14 cellular contexts compared by ENCODE assay signal in genomic region chr18:59142274-59142673, GRCh38.
DNase-seq lines count a peak whose midpoint lies in the region; ATAC-seq lines count a peak whose summit lies in the region.
"Had no signal": no experiment of that assay in that cellular context is flagged by ENCODE, and none has a peak within 500 bp of the region (broad histone marks: within the 10 kb centered on the region; RNA-seq: fewer than 3 reads in every experiment).

No MANE protein-coding gene starts in this region.

- peaks cover 3% of the 10 kb centered on the region for H3K27me3 Mint-ChIP-seq in T-helper 1 cell treated with Interleukin-12 subunit alpha and Interleukin-12 subunit beta and Interleukin-4 antibody, amounts not matched to agents 30 μg/mL and 1 μg/mL, for 36 hours (ENCODE audit: low read depth)

- peak overlapping the region; percentile 99 for H3K27ac Mint-ChIP-seq in T-helper 1 cell treated with Interleukin-12 subunit alpha and Interleukin-12 subunit beta and Interleukin-4 antibody, amounts not matched to agents 30 μg/mL and 1 μg/mL, for 36 hours

- H3K4me1 Mint-ChIP-seq in T-helper 1 cell treated with Interleukin-12 subunit alpha and Interleukin-12 subunit beta and Interleukin-4 antibody, amounts not matched to agents 30 μg/mL and 1 μg/mL, for 36 hours (ENCODE audit: low read depth), result peaks cover 47% of the 10 kb centered on the region

- H3K4me3 ChIP-seq in GM08714 (ENCODE audit: low read length), result peak overlapping the region; percentile 24
- H3K4me3 ChIP-seq: HAP-1 had no signal

- no peaks in the 10 kb centered on the region for H3K9me3 Mint-ChIP-seq in T-helper 1 cell treated with Interleukin-12 subunit alpha and Interleukin-12 subunit beta and Interleukin-4 antibody, amounts not matched to agents 30 μg/mL and 1 μg/mL, for 36 hours

- DNase-seq in NCI-H1092 treated with DMSO at 0.1 percent for 48 hours (lab: John Stamatoyannopoulos, UW) (peak; percentile 63), NCI-H1092 (lab: John Stamatoyannopoulos, UW) (no peak)
- DNase-seq: activated CD8-positive, alpha-beta memory T cell treated with anti-CD3 and anti-CD28 coated beads, Interleukin-2, amount 50 U/mL, for 4 hours; KG1; kidney glomerular epithelial cell; pancreas; upper lobe of left lung had no signal

- no peaks in the 10 kb centered on the region for H3K27me3 ChIP-seq in layer of hippocampus (ENCODE audit: control insufficient read depth, insufficient read depth, low read length)
- H3K27me3 ChIP-seq: pancreas, upper lobe of left lung had no signal

- ATAC-seq in GM19455 (IDR thresholded peaks at IDR 0.05; ENCODE audit: unreplicated experiment) (no peak), GM21390 (IDR thresholded peaks at IDR 0.05; ENCODE audit: unreplicated experiment) (no peak), GM21576 (IDR thresholded peaks at IDR 0.05; ENCODE audit: unreplicated experiment) (no peak)

- peak overlapping the region; percentile 94 for H3K4me3 Mint-ChIP-seq in T-helper 1 cell treated with Interleukin-12 subunit alpha and Interleukin-12 subunit beta and Interleukin-4 antibody, amounts not matched to agents 30 μg/mL and 1 μg/mL, for 36 hours

- H3K27ac ChIP-seq in layer of hippocampus (ENCODE audit: low read depth, low read length), result peak overlapping the region; percentile 79
- H3K27ac ChIP-seq: upper lobe of left lung had no signal

- H3K36me3 Mint-ChIP-seq in T-helper 1 cell treated with Interleukin-12 subunit alpha and Interleukin-12 subunit beta and Interleukin-4 antibody, amounts not matched to agents 30 μg/mL and 1 μg/mL, for 36 hours (ENCODE audit: low read depth), result peaks cover 3% of the 10 kb centered on the region
